Comparison of ENCODE assay signal across 15 cellular contexts in the genomic region with DNA sequence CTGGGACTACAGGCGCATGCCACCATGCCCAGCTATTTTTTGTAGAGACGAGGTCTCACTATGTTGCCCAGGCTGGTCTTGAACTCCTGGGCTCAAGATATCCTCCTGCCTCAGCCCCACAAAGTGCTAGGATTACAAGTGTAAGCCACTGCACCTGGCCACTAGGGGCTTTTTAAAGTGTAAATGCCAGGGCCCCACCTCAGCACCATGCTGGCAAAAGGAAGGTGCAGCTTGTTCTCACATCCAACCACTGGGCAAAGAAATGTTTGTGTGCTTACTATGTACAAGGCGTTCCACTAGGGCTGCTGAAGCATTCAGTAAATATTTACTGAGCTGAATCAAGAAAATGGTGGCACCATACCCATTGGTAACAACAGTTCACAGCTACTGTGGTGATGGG. TPM values are rescaled to one million over a fixed set of nuclear protein-coding genes. Genes with fewer than 3 reads are reported as not detected.
A peak's percentile ranks its signal among the peaks of the same experiment; 100 is the strongest.
DNase-seq lines count a peak whose midpoint lies in the region; ATAC-seq, FAIRE-seq and TF ChIP-seq lines count a peak whose summit lies in the region.
"Had no signal": no experiment of that assay in that cellular context is flagged by ENCODE, and none has a peak within 500 bp of the region (broad histone marks: within the 10 kb centered on the region; RNA-seq: fewer than 3 reads in every experiment).

No MANE protein-coding gene starts in this region.

- H3K4me3 ChIP-seq in KMS-11 (IDR thresholded peaks at IDR 0.05; ENCODE audit: insufficient read depth, low read depth, low read length) (no peak overlapping the region), bronchial epithelial cell (ENCODE audit: low read depth, low read length) (no peak overlapping the region)
- H3K4me3 ChIP-seq: Peyer's patch, uterus had no signal

- no peaks in the 10 kb centered on the region for H3K27me3 ChIP-seq in KMS-11 (ENCODE audit: insufficient read depth, low read depth)
- H3K27me3 ChIP-seq in bronchial epithelial cell (ENCODE audit: control insufficient read depth, insufficient read depth, low read length): no peaks in the 10 kb centered on the region
- H3K27me3 ChIP-seq: Peyer's patch, uterus had no signal

- H3K79me2 ChIP-seq in KMS-11 (ENCODE audit: insufficient read depth, low read depth): peaks cover 13% of the 10 kb centered on the region; the same call in 1 of the 2 replicates

- H3K4me1 ChIP-seq in KMS-11 (ENCODE audit: low read depth, poor library complexity, severe bottlenecking): peaks cover 10% of the 10 kb centered on the region
- H3K4me1 ChIP-seq: Peyer's patch, uterus had no signal

- H3K27ac ChIP-seq in KMS-11: no peak overlapping the region
- H3K27ac ChIP-seq: Peyer's patch, uterus had no signal

- H3K4me2 ChIP-seq in KMS-11: no peak overlapping the region

- no peak for DNase-seq in activated CD4-positive, alpha-beta T cell treated with anti-CD3 and anti-CD28 coated beads, Interleukin-2, amount 10 ng/mL, durations not matched to agents 7 days and 5 days
- no peak for DNase-seq in activated CD4-positive, alpha-beta T cell treated with anti-CD3 and anti-CD28 coated beads, Interleukin-2, amount 50 U/mL, for 48 hours
- no peak for DNase-seq in bronchial epithelial cell (ENCODE audit: low read depth)
- DNase-seq in stimulated activated naive CD8-positive, alpha-beta T cell treated with anti-CD3 and anti-CD28 coated beads, Interleukin-15, Interleukin-2, amounts not matched to agents 100 U/mL and 50 U/mL, for 24 hours: no peak
- DNase-seq in DMS 273 treated with DMSO at 0.1 percent for 48 hours (lab: John Stamatoyannopoulos, UW): no peak
- no peak for DNase-seq in foreskin melanocyte
- no peak for DNase-seq in AG08395 (ENCODE audit: low spot score)
- DNase-seq: aorta; effector memory CD4-positive, alpha-beta T cell; NCI-H1417; Peyer's patch; uterus had no signal

- TF ChIP-seq CTCF in KMS-11 (conservative IDR thresholded peaks at IDR 0.05; ENCODE audit: low read depth, low read length): peak; percentile 48
- peak; percentile 18 for TF ChIP-seq CTCF in bronchial epithelial cell (IDR thresholded peaks at IDR 0.05; ENCODE audit: insufficient read depth, low read length, severe bottlenecking)

- peaks cover 36% of the 10 kb centered on the region for H3K36me3 Mint-ChIP-seq in activated CD4-positive, alpha-beta T cell treated with anti-CD3 and anti-CD28 coated beads, Interleukin-2, amount 10 ng/mL, durations not matched to agents 7 days and 5 days (ENCODE audit: low read depth)

- no peak overlapping the region for H3K4me3 Mint-ChIP-seq in activated CD4-positive, alpha-beta T cell treated with anti-CD3 and anti-CD28 coated beads, Interleukin-2, amount 10 ng/mL, durations not matched to agents 7 days and 5 days
- H3K4me3 Mint-ChIP-seq: T-helper 2 cell treated with Interferon-gamma antibody and Interleukin-4, amounts not matched to agents 5 μg/mL and 100 μg/mL, for 36 hours had no signal

- H3K4me1 Mint-ChIP-seq in activated CD4-positive, alpha-beta T cell treated with anti-CD3 and anti-CD28 coated beads, Interleukin-2, amount 10 ng/mL, durations not matched to agents 7 days and 5 days: peaks cover 41% of the 10 kb centered on the region

- no peak for FAIRE-seq in bronchial epithelial cell (lab: Jason Lieb, UNC)

- peak overlapping the region; percentile 14 for H3K27ac Mint-ChIP-seq in activated CD4-positive, alpha-beta T cell treated with anti-CD3 and anti-CD28 coated beads, Interleukin-2, amount 10 ng/mL, durations not matched to agents 7 days and 5 days

- no peak overlapping the region for H2AFZ ChIP-seq in KMS-11 (ENCODE audit: low read depth)

- H3K9ac ChIP-seq in KMS-11: no peak overlapping the region

- no peaks in the 10 kb centered on the region for H4K20me1 ChIP-seq in KMS-11 (ENCODE audit: insufficient read depth)

- H3K36me3 ChIP-seq in KMS-11 (ENCODE audit: insufficient read depth) (0 out of 2 replicates have a peak, but pooled peaks cover 6% of the 10 kb centered on the region), bronchial epithelial cell (ENCODE audit: control insufficient read depth, insufficient read depth, low read length) (peaks cover 1% of the 10 kb centered on the region)
- H3K36me3 ChIP-seq: uterus had no signal

- CTCF ChIA-PET in activated CD4-positive, alpha-beta T cell treated with anti-CD3 and anti-CD28 coated beads, Interleukin-2, amount 10 ng/mL, durations not matched to agents 7 days and 5 days (lab: Charles Lee): no interaction called here

- H3K27me3 Mint-ChIP-seq in activated CD4-positive, alpha-beta T cell treated with anti-CD3 and anti-CD28 coated beads, Interleukin-2, amount 10 ng/mL, durations not matched to agents 7 days and 5 days: no peaks in the 10 kb centered on the region

- peak; percentile 52 for ATAC-seq in stimulated activated naive CD8-positive, alpha-beta T cell treated with anti-CD3 and anti-CD28 coated beads, Interleukin-15, Interleukin-2, amounts not matched to agents 100 U/mL and 50 U/mL, for 24 hours

- H3K9me3 Mint-ChIP-seq in activated CD4-positive, alpha-beta T cell treated with anti-CD3 and anti-CD28 coated beads, Interleukin-2, amount 10 ng/mL, durations not matched to agents 7 days and 5 days: no peaks in the 10 kb centered on the region
- H3K9me3 Mint-ChIP-seq: T-helper 2 cell treated with Interferon-gamma antibody and Interleukin-4, amounts not matched to agents 5 μg/mL and 100 μg/mL, for 36 hours had no signal

- POLR2A ChIA-PET in activated CD4-positive, alpha-beta T cell treated with anti-CD3 and anti-CD28 coated beads, Interleukin-2, amount 10 ng/mL, durations not matched to agents 7 days and 5 days (lab: Charles Lee): no interaction called here

RNA-seq across cellular contexts. Expression of gene COG1, which starts 22.6 kb away (rescaled TPM):
- total RNA-seq in activated CD4-positive, alpha-beta T cell treated with anti-CD3 and anti-CD28 coated beads, Interleukin-2, amount 10 ng/mL, durations not matched to agents 7 days and 5 days: 10 to 100 TPM; 29.2 to 32.5 TPM
- total RNA-seq in bronchial epithelial cell: 7.9 and 12.9 TPM in 2 replicates

RNA-seq across cellular contexts. Expression of gene CPSF4L, which starts 46.3 kb away (rescaled TPM):
- total RNA-seq in activated CD4-positive, alpha-beta T cell treated with anti-CD3 and anti-CD28 coated beads, Interleukin-2, amount 10 ng/mL, durations not matched to agents 7 days and 5 days: not detected
- not detected in 2 replicates for total RNA-seq in bronchial epithelial cell
- total RNA-seq: HT1080, Peyer's patch had no signal

RNA-seq across cellular contexts. Expression of gene SSTR2, which starts 50.6 kb away (rescaled TPM):
- not detected for total RNA-seq in activated CD4-positive, alpha-beta T cell treated with anti-CD3 and anti-CD28 coated beads, Interleukin-2, amount 10 ng/mL, durations not matched to agents 7 days and 5 days
- not detected in 2 replicates for total RNA-seq in bronchial epithelial cell
